ENCODE assay signal across 16 cellular contexts in the genomic region with DNA sequence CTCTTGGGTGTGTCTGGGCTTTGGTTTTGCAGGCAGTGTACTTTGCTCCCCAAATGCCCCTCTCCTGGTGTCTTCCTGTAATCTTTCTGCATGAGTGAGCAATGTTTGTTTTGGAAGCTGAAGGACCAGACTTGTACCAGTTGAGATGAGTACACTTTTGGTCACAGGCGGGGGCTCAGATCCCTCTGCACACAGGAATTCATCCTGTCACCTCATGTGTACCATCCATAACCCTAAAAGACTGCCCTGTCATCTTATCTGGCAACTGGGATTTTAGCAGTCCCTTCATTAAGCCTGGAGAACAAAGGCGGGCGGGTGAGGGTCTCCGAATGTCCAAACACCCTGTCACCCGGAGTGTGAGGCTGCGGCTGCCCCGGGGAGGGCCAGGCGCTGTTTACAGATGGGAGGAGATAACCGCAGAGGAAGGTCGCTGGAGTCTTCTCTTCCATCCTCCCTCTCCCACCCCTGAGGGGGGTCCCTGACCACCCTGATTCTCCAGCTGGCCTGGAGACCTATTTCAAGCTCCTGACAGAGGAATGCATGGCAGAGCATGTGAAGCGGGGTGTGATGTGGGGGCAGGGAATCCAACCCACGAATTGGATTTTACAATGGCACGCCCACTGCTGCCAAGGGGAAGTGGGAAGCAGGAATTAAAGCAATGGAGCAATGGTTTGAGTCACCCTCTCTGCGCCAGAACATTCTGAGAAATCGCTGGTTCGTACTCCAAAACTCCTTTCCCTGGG.
DNase-seq lines count a peak whose midpoint lies in the region; ATAC-seq, FAIRE-seq and TF ChIP-seq lines count a peak whose summit lies in the region.
"Had no signal": no experiment of that assay in that cellular context is flagged by ENCODE, and none has a peak within 500 bp of the region (broad histone marks: within the 10 kb centered on the region; RNA-seq: fewer than 3 reads in every experiment).

No MANE protein-coding gene starts in this region.

- no peak for TF ChIP-seq POLR2A in right lobe of liver (IDR thresholded peaks at IDR 0.05)

- no peak for TF ChIP-seq CTCF in bronchial epithelial cell (IDR thresholded peaks at IDR 0.05; ENCODE audit: insufficient read depth, low read length, severe bottlenecking)
- TF ChIP-seq CTCF in right lobe of liver (IDR thresholded peaks at IDR 0.05): no peak

- H3K27me3 Mint-ChIP-seq in activated CD4-positive, alpha-beta T cell treated with anti-CD3 and anti-CD28 coated beads, Interleukin-2, amount 10 ng/mL, durations not matched to agents 24 days and 14 days: no peaks in the 10 kb centered on the region

- H3K4me3 Mint-ChIP-seq in activated CD4-positive, alpha-beta T cell treated with anti-CD3 and anti-CD28 coated beads, Interleukin-2, amount 10 ng/mL, durations not matched to agents 24 days and 14 days: no peak overlapping the region
- H3K4me3 Mint-ChIP-seq: B cell, naive B cell had no signal

- peak overlapping the region in 2 of 3 donors; percentile 50 to 54 for H3K27ac ChIP-seq in right lobe of liver
- H3K27ac ChIP-seq: KMS-11, lower lobe of right lung, WERI-Rb-1 had no signal

- FAIRE-seq in bronchial epithelial cell (lab: Jason Lieb, UNC): peak; percentile 18

- H3K27ac Mint-ChIP-seq in activated CD4-positive, alpha-beta T cell treated with anti-CD3 and anti-CD28 coated beads, Interleukin-2, amount 10 ng/mL, durations not matched to agents 24 days and 14 days: no peak overlapping the region
- H3K27ac Mint-ChIP-seq: B cell, naive B cell had no signal

- H3K27me3 ChIP-seq in bronchial epithelial cell (ENCODE audit: control insufficient read depth, insufficient read depth, low read length) (no peaks in the 10 kb centered on the region), right lobe of liver (no peaks in the 10 kb centered on the region)

- H3K4me3 ChIP-seq in bronchial epithelial cell (ENCODE audit: low read depth, low read length) (no peak overlapping the region), right lobe of liver (peak overlapping the region in 1 of 3 donors; percentile 19)
- H3K4me3 ChIP-seq: lower lobe of right lung had no signal

- H3K36me3 ChIP-seq in bronchial epithelial cell (ENCODE audit: control insufficient read depth, insufficient read depth, low read length) (no peaks in the 10 kb centered on the region), right lobe of liver (no peaks in the 10 kb centered on the region)
- H3K36me3 ChIP-seq: lower lobe of right lung, WERI-Rb-1 had no signal

- CTCF ChIA-PET in HEK293T (lab: Yijun Ruan, JAX): interaction anchor here (0.7 kb wide), 1 partner anchor 15 kb away, joined by 4 read pairs; no protein-coding TSS in a partner anchor

- no peaks in the 10 kb centered on the region for H3K9me3 Mint-ChIP-seq in activated CD4-positive, alpha-beta T cell treated with anti-CD3 and anti-CD28 coated beads, Interleukin-2, amount 10 ng/mL, durations not matched to agents 24 days and 14 days

- POLR2A ChIA-PET in HEK293T (lab: Yijun Ruan, JAX): no interaction called here

- WGBS in right lobe of liver (ENCODE audit: insufficient coverage, low coverage, low lambda C conversion rate, missing lambda C conversion rate): 61% methylated on average over 8 of the region's 16 CpGs

- peaks cover 0 to 46% (median 20%) of the 10 kb centered on the region in 4 donors for H3K4me1 ChIP-seq in right lobe of liver
- H3K4me1 ChIP-seq: lower lobe of right lung had no signal

- no peaks in the 10 kb centered on the region for H3K9me3 ChIP-seq in right lobe of liver
- H3K9me3 ChIP-seq: lower lobe of right lung had no signal

- H3K36me3 Mint-ChIP-seq in activated CD4-positive, alpha-beta T cell treated with anti-CD3 and anti-CD28 coated beads, Interleukin-2, amount 10 ng/mL, durations not matched to agents 24 days and 14 days (ENCODE audit: low read depth): no peaks in the 10 kb centered on the region
- H3K36me3 Mint-ChIP-seq: naive B cell had no signal

- ATAC-seq in right lobe of liver: peak; percentile 79 to 90 (median 82)
- ATAC-seq: lower lobe of right lung had no signal

- H3K4me1 Mint-ChIP-seq in activated CD4-positive, alpha-beta T cell treated with anti-CD3 and anti-CD28 coated beads, Interleukin-2, amount 10 ng/mL, durations not matched to agents 24 days and 14 days: no peaks in the 10 kb centered on the region
- H3K4me1 Mint-ChIP-seq: B cell, naive B cell had no signal

- DNase-seq in CD1c-positive myeloid dendritic cell (ENCODE audit: extremely low spot score) (peak; percentile 12), M059J (ENCODE audit: low read depth) (peak; percentile 1), bronchial epithelial cell (ENCODE audit: low read depth) (peak; percentile 49), right lobe of liver (peak in 2 of 3 donors; percentile 56 to 70), HEK293T (ENCODE audit: extremely low spot score) (no peak), cortex of kidney (lab: John Stamatoyannopoulos, UW) (no peak)
- no peak for DNase-seq in activated CD8-positive, alpha-beta memory T cell treated with anti-CD3 and anti-CD28 coated beads, Interleukin-2, amount 50 U/mL, for 4 hours
- DNase-seq in activated CD4-positive, alpha-beta T cell treated with anti-CD3 and anti-CD28 coated beads, Interleukin-2, amount 10 ng/mL, durations not matched to agents 24 days and 14 days: no peak
- DNase-seq: activated gamma-delta T cell treated with Interleukin-2 at 50 U/mL for 16 hours, DMS 273 treated with DMSO at 0.1 percent for 48 hours, lower lobe of right lung, naive B cell, NCI-H1436, WERI-Rb-1 had no signal

- intact Hi-C loops in right lobe of liver (cut with DNase I): no loop called here
- intact Hi-C loops in activated CD4-positive, alpha-beta T cell treated with anti-CD3 and anti-CD28 coated beads, Interleukin-2, amount 10 ng/mL, durations not matched to agents 24 days and 14 days (cut with micrococcal nuclease): no loop called here

TF ChIP-seq in HEK293T, 16 proteins besides CTCF, POLR2A, EP300 and RAD21:
- TF ChIP-seq BHLHE40 (IDR thresholded peaks at IDR 0.05; ENCODE audit: borderline replicate concordance) (no peak), SP1 (IDR thresholded peaks at IDR 0.05) (no peak), FOXM1 (IDR thresholded peaks at IDR 0.05; ENCODE audit: borderline replicate concordance) (no peak), HDGF (IDR thresholded peaks at IDR 0.05; ENCODE audit: borderline replicate concordance) (no peak), NFRKB (IDR thresholded peaks at IDR 0.05) (no peak), TARDBP (IDR thresholded peaks at IDR 0.05) (no peak)

Comparison
In these comparisons a context has a peak if more than half of its experiments do, and no peak if none do; other contexts are left out.
1. DNase-seq: peak in CD1c-positive myeloid dendritic cell (single experiment), M059J (single experiment), bronchial epithelial cell (single experiment) and right lobe of liver (2 of 3); none in HEK293T (single experiment), activated CD8-positive, alpha-beta memory T cell treated with anti-CD3 and anti-CD28 coated beads, Interleukin-2, amount 50 U/mL, for 4 hours (single experiment), activated CD4-positive, alpha-beta T cell treated with anti-CD3 and anti-CD28 coated beads, Interleukin-2, amount 10 ng/mL, durations not matched to agents 24 days and 14 days (single experiment) and cortex of kidney (single experiment).